In the genomic region with DNA sequence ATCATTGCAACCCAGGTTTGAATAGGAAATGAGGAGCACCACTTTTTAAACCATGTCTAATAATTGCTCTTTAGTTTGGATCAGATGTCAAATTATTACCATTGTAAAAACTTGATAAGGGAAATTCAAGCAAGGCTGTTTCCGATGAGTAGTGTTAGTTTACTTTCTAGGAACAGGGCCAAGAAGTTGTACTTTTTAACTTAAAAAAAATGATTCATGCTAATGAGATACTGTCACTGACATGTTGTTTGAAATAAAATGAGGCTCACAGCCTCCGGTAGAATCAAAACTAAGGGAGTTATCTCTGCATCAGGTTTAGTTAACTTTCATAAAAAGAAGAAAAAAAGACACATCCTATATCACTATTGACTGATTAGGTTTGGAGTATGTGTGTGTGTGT, we compare ENCODE assay signal across 10 cellular contexts. TPM values are rescaled to one million over a fixed set of nuclear protein-coding genes. Genes with fewer than 3 reads are reported as not detected.
DNase-seq lines count a peak whose midpoint lies in the region; ATAC-seq and TF ChIP-seq lines count a peak whose summit lies in the region.
"Had no signal": no experiment of that assay in that cellular context is flagged by ENCODE, and none has a peak within 500 bp of the region (broad histone marks: within the 10 kb centered on the region; RNA-seq: fewer than 3 reads in every experiment).

No MANE protein-coding gene starts in this region.

- CTCF ChIA-PET in CD4-positive, alpha-beta T cell (lab: Charles Lee): no interaction called here

- no peaks in the 10 kb centered on the region for H3K36me3 ChIP-seq in tibial artery

- peak; percentile 30 for ATAC-seq in CD4-positive, alpha-beta T cell (ENCODE audit: poor library complexity)
- peak; percentile 19 for ATAC-seq in activated T-helper 17 cell treated with anti-CD3 and anti-CD28 coated beads, Interleukin-2, amount 50 U/mL, for 72 hours (replicated peaks)
- ATAC-seq in HG02884 (IDR thresholded peaks at IDR 0.05; ENCODE audit: unreplicated experiment): no peak

- H3K9me3 ChIP-seq in CD4-positive, alpha-beta T cell (ENCODE audit: control insufficient read depth, low read length): no peaks in the 10 kb centered on the region
- H3K9me3 ChIP-seq in tibial artery: no peaks in the 10 kb centered on the region

- peaks cover 0 to 17% (median 7%) of the 10 kb centered on the region in 4 donors for H3K4me1 ChIP-seq in tibial artery

- POLR2A ChIA-PET in CD4-positive, alpha-beta T cell (lab: Charles Lee): no interaction called here

- no peaks in the 10 kb centered on the region for H3K27me3 ChIP-seq in CD4-positive, alpha-beta T cell (ENCODE audit: control insufficient read depth, insufficient read depth, low read length)
- peaks cover 0 to 3% of the 10 kb centered on the region in 2 donors for H3K27me3 ChIP-seq in tibial artery

- H3K27ac ChIP-seq in CD4-positive, alpha-beta T cell (ENCODE audit: low read depth, low read length): no peak overlapping the region
- no peak overlapping the region for H3K27ac ChIP-seq in tibial artery

- no peak overlapping the region for H3K4me3 ChIP-seq in tibial artery

- no peaks in the 10 kb centered on the region for H3K9me3 Mint-ChIP-seq in CD4-positive, alpha-beta T cell
- no peaks in the 10 kb centered on the region for H3K9me3 Mint-ChIP-seq in activated T-helper 17 cell treated with anti-CD3 and anti-CD28 coated beads, Interleukin-2, amount 50 U/mL, for 72 hours

- no peak for TF ChIP-seq CTCF in CD4-positive, alpha-beta T cell (IDR thresholded peaks at IDR 0.05)
- TF ChIP-seq CTCF in tibial artery (IDR thresholded peaks at IDR 0.05): no peak

- TF ChIP-seq EP300 in Ishikawa (IDR thresholded peaks at IDR 0.05; ENCODE audit: borderline replicate concordance): no peak

- peak overlapping the region; percentile 12 for H3K4me3 Mint-ChIP-seq in CD4-positive, alpha-beta T cell
- H3K4me3 Mint-ChIP-seq in activated T-helper 17 cell treated with anti-CD3 and anti-CD28 coated beads, Interleukin-2, amount 50 U/mL, for 72 hours: peak overlapping the region; percentile 92

- no peak for DNase-seq in CD4-positive, alpha-beta T cell
- DNase-seq in glomerular visceral epithelial cell (ENCODE audit: extremely low spot score) (peak; percentile 25), NAMALWA (ENCODE audit: low spot score) (no peak), tibial artery (no peak), DMS 273 treated with DMSO at 0.1 percent for 48 hours (lab: John Stamatoyannopoulos, UW) (no peak)
- DNase-seq: kidney, RPMI8226 had no signal

- H3K4me1 Mint-ChIP-seq in CD4-positive, alpha-beta T cell (ENCODE audit: low read depth): peaks cover 85% of the 10 kb centered on the region
- peaks cover 59% of the 10 kb centered on the region for H3K4me1 Mint-ChIP-seq in activated T-helper 17 cell treated with anti-CD3 and anti-CD28 coated beads, Interleukin-2, amount 50 U/mL, for 72 hours

- H3K36me3 Mint-ChIP-seq in CD4-positive, alpha-beta T cell (ENCODE audit: low read depth): peaks cover 18% of the 10 kb centered on the region
- peaks cover 87% of the 10 kb centered on the region for H3K36me3 Mint-ChIP-seq in activated T-helper 17 cell treated with anti-CD3 and anti-CD28 coated beads, Interleukin-2, amount 50 U/mL, for 72 hours (ENCODE audit: low read depth)

- H3K27ac Mint-ChIP-seq in CD4-positive, alpha-beta T cell: no peak overlapping the region
- H3K27ac Mint-ChIP-seq in activated T-helper 17 cell treated with anti-CD3 and anti-CD28 coated beads, Interleukin-2, amount 50 U/mL, for 72 hours: peak overlapping the region; percentile 91

- intact Hi-C loops in CD4-positive, alpha-beta T cell (cut with DNase I, micrococcal nuclease): loop anchor here in 1 of 2 experiments (5.0 kb wide), 1 partner anchor 64 kb away; no protein-coding TSS in a partner anchor
- intact Hi-C loops in tibial artery (cut with DNase I; ENCODE audit: low total_unique reads): loop anchor here (2.0 kb wide), 1 partner anchor 40 kb away; no protein-coding TSS in a partner anchor

- no peak for TF ChIP-seq RAD21 in Ishikawa (IDR thresholded peaks at IDR 0.05; ENCODE audit: low read depth)

- H3K27me3 Mint-ChIP-seq in CD4-positive, alpha-beta T cell: no peaks in the 10 kb centered on the region
- no peaks in the 10 kb centered on the region for H3K27me3 Mint-ChIP-seq in activated T-helper 17 cell treated with anti-CD3 and anti-CD28 coated beads, Interleukin-2, amount 50 U/mL, for 72 hours

TF ChIP-seq in Ishikawa, 13 proteins besides CTCF, POLR2A, EP300 and RAD21:
- TF ChIP-seq NFIC (IDR thresholded peaks at IDR 0.05): 0 out of 2 replicates have a peak, but pooled peaks have one; percentile 8
- TF ChIP-seq, protein P1, sequence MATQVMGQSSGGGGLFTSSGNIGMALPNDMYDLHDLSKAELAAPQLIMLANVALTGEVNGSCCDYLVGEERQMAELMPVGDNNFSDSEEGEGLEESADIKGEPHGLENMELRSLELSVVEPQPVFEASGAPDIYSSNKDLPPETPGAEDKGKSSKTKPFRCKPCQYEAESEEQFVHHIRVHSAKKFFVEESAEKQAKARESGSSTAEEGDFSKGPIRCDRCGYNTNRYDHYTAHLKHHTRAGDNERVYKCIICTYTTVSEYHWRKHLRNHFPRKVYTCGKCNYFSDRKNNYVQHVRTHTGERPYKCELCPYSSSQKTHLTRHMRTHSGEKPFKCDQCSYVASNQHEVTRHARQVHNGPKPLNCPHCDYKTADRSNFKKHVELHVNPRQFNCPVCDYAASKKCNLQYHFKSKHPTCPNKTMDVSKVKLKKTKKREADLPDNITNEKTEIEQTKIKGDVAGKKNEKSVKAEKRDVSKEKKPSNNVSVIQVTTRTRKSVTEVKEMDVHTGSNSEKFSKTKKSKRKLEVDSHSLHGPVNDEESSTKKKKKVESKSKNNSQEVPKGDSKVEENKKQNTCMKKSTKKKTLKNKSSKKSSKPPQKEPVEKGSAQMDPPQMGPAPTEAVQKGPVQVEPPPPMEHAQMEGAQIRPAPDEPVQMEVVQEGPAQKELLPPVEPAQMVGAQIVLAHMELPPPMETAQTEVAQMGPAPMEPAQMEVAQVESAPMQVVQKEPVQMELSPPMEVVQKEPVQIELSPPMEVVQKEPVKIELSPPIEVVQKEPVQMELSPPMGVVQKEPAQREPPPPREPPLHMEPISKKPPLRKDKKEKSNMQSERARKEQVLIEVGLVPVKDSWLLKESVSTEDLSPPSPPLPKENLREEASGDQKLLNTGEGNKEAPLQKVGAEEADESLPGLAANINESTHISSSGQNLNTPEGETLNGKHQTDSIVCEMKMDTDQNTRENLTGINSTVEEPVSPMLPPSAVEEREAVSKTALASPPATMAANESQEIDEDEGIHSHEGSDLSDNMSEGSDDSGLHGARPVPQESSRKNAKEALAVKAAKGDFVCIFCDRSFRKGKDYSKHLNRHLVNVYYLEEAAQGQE (IDR thresholded peaks at IDR 0.05; ENCODE audit: low read depth): no peak

RNA-seq across cellular contexts. Expression of gene SUPT3H, which starts 55.2 kb away (rescaled TPM):
- total RNA-seq in CD4-positive, alpha-beta T cell: 10 to 100 TPM in 1 of 2 experiments, 1 to 10 TPM in 1; 8.9 to 10.5 TPM
- 10 to 100 TPM; 12.1 to 20.0 TPM for total RNA-seq in activated T-helper 17 cell treated with anti-CD3 and anti-CD28 coated beads, Interleukin-2, amount 50 U/mL, for 72 hours
